ENCODE assay signal across 16 cellular contexts in the genomic region with DNA sequence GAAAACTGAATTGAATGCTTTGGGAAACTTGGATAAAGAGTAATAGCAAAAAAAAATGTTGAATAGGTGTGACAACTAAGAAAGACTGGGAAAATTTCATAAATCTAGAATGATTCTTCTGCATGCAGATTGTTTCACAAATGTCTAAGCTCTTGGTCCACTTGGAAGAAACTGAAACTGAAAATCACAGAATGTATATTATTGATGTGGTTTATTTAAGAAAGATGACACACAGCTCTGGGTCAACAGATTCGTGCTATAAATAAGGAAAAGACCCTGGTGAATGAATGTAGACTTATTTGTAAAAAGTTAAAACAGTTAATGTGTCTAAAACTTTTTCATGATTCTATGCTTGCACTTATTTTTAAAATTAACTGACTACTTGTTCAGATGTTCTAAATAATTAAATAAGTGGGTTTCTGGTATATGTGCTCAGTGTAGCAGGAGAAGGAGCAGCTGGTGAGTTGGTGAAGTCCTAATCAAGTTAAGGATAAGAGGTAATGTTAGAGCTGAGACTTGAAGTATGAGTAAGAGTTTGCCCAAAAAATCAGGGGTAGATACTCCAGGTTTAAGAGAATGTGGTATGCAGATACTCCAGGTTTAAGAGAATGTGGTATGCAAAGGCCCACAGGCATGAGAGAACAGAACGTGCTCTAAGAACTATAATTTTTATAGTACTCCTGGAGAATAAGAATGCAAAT. TPM values are rescaled to one million over a fixed set of nuclear protein-coding genes. Genes with fewer than 3 reads are reported as not detected.
DNase-seq lines count a peak whose midpoint lies in the region; ATAC-seq and TF ChIP-seq lines count a peak whose summit lies in the region.
"Had no signal": no experiment of that assay in that cellular context is flagged by ENCODE, and none has a peak within 500 bp of the region (broad histone marks: within the 10 kb centered on the region; RNA-seq: fewer than 3 reads in every experiment).

No MANE protein-coding gene starts in this region.

- no peak for TF ChIP-seq POLR2A in thyroid gland (IDR thresholded peaks at IDR 0.05)

- H3K4me1 Mint-ChIP-seq in chondrocyte (ENCODE audit: low read depth): peaks cover 22% of the 10 kb centered on the region
- H3K4me1 Mint-ChIP-seq in neural progenitor cell: peaks cover 5% of the 10 kb centered on the region

- H3K36me3 Mint-ChIP-seq in chondrocyte (ENCODE audit: low read depth) (peaks cover 2% of the 10 kb centered on the region), neural progenitor cell (peaks cover 16% of the 10 kb centered on the region)

- H3K9ac ChIP-seq in neural progenitor cell: no peak overlapping the region

- H3K9me3 ChIP-seq in cardiac muscle cell (ENCODE audit: low read depth) (no peaks in the 10 kb centered on the region), thyroid gland (no peaks in the 10 kb centered on the region), neural progenitor cell (ENCODE audit: low read depth) (no peaks in the 10 kb centered on the region), WERI-Rb-1 (ENCODE audit: severe bottlenecking) (no peaks in the 10 kb centered on the region)
- H3K9me3 ChIP-seq: body of pancreas, heart right ventricle, lower lobe of right lung, pancreas had no signal

- H4K20me1 ChIP-seq in neural progenitor cell (ENCODE audit: low read depth): no peaks in the 10 kb centered on the region

- H3K4me3 ChIP-seq in cardiac muscle cell (no peak overlapping the region), thyroid gland (replicated peaks in 1 of 3) (no peak overlapping the region), neural progenitor cell (no peak overlapping the region), WERI-Rb-1 (ENCODE audit: low read depth, low read length) (no peak overlapping the region)
- H3K4me3 ChIP-seq: body of pancreas, heart right ventricle, lower lobe of right lung, pancreas had no signal

- TF ChIP-seq CTCF in cardiac muscle cell (IDR thresholded peaks at IDR 0.05; ENCODE audit: low read depth, low read length) (no peak), chondrocyte (IDR thresholded peaks at IDR 0.05) (no peak), thyroid gland (IDR thresholded peaks at IDR 0.05) (no peak), neural progenitor cell (IDR thresholded peaks at IDR 0.05) (no peak), WERI-Rb-1 (IDR thresholded peaks at IDR 0.05; ENCODE audit: low read depth, low read length) (no peak)

- H3K27me3 Mint-ChIP-seq in chondrocyte (ENCODE audit: low read depth) (no peaks in the 10 kb centered on the region), neural progenitor cell (ENCODE audit: insufficient read depth, low read depth) (peaks cover 5% of the 10 kb centered on the region)

- H3K36me3 ChIP-seq in cardiac muscle cell: peaks cover 16% of the 10 kb centered on the region
- no peaks in the 10 kb centered on the region for H3K36me3 ChIP-seq in thyroid gland
- H3K36me3 ChIP-seq in neural progenitor cell: peaks cover 11% of the 10 kb centered on the region
- peaks cover 29% of the 10 kb centered on the region for H3K36me3 ChIP-seq in WERI-Rb-1

- peaks cover 69% of the 10 kb centered on the region for H3K79me2 ChIP-seq in neural progenitor cell (ENCODE audit: low read depth)

- H3K4me1 ChIP-seq in cardiac muscle cell (ENCODE audit: low read depth): peaks cover 26% of the 10 kb centered on the region
- peaks cover 6 to 21% of the 10 kb centered on the region in 2 donors for H3K4me1 ChIP-seq in thyroid gland
- peaks cover 9% of the 10 kb centered on the region for H3K4me1 ChIP-seq in neural progenitor cell

- peak overlapping the region; percentile 12 for H3K27ac ChIP-seq in cardiac muscle cell
- H3K27ac ChIP-seq in thyroid gland: no peak overlapping the region
- no peak overlapping the region for H3K27ac ChIP-seq in neural progenitor cell
- H3K27ac ChIP-seq in WERI-Rb-1: no peak overlapping the region
- H3K27ac ChIP-seq: heart right ventricle, lower lobe of right lung, pancreas, VCaP had no signal

- DNase-seq in cardiac muscle cell (ENCODE audit: low read depth in 1 of 2, low spot score in 1 of 2) (no peak), left ventricle myocardium superior (no peak), chondrocyte (ENCODE audit: low spot score) (no peak), thyroid gland (no peak), neural progenitor cell (ENCODE audit: low spot score) (no peak), WERI-Rb-1 (no peak), NCI-H82 treated with DMSO at 0.1 percent for 48 hours (lab: John Stamatoyannopoulos, UW; ENCODE audit: unreplicated experiment) (no peak)
- DNase-seq: activated T-cell treated with anti-CD3 and anti-CD28 coated beads, Interleukin-2, amount 50 U/mL, for 4 hours; body of pancreas; heart right ventricle; lower lobe of right lung; NCI-H1417 treated with DMSO at 0.1 percent for 48 hours; NCI-H524; pancreas had no signal

- H3K9me3 Mint-ChIP-seq in chondrocyte (ENCODE audit: low read depth) (no peaks in the 10 kb centered on the region), neural progenitor cell (no peaks in the 10 kb centered on the region)
- H3K9me3 Mint-ChIP-seq: activated T-cell treated with anti-CD3 and anti-CD28 coated beads, Interleukin-2, amount 50 U/mL, for 4 hours had no signal

- H3K27me3 ChIP-seq in cardiac muscle cell: no peaks in the 10 kb centered on the region
- H3K27me3 ChIP-seq in thyroid gland: no peaks in the 10 kb centered on the region
- no peaks in the 10 kb centered on the region for H3K27me3 ChIP-seq in neural progenitor cell
- no peaks in the 10 kb centered on the region for H3K27me3 ChIP-seq in WERI-Rb-1 (ENCODE audit: insufficient read depth, low read depth, severe bottlenecking)
- H3K27me3 ChIP-seq: body of pancreas, heart right ventricle, pancreas had no signal

- H3K4me3 Mint-ChIP-seq in chondrocyte (ENCODE audit: unreplicated experiment): no peak overlapping the region
- H3K4me3 Mint-ChIP-seq in neural progenitor cell: no peak overlapping the region
- H3K4me3 Mint-ChIP-seq: activated T-cell treated with anti-CD3 and anti-CD28 coated beads, Interleukin-2, amount 50 U/mL, for 4 hours had no signal

- no peak overlapping the region for H2AFZ ChIP-seq in neural progenitor cell (replicated peaks)

- 83 to 88% methylated on average over 2 of the region's 2 CpGs for WGBS in thyroid gland, 2 donors

- no peak overlapping the region for H3K4me2 ChIP-seq in neural progenitor cell

- no peak for ATAC-seq in left ventricle myocardium superior
- peak; percentile 56 for ATAC-seq in HG03139 (IDR thresholded peaks at IDR 0.05; ENCODE audit: unreplicated experiment)
- ATAC-seq: activated T-cell treated with anti-CD3 and anti-CD28 coated beads, Interleukin-2, amount 50 U/mL, for 4 hours; body of pancreas; heart right ventricle had no signal

- intact Hi-C loops in left ventricle myocardium superior (cut with micrococcal nuclease) (loop anchor here (10.0 kb wide), 1 partner anchor 171 kb away; no protein-coding TSS in a partner anchor), thyroid gland (cut with DNase I) (loop anchor here (10.0 kb wide), 1 partner anchor 171 kb away; no protein-coding TSS in a partner anchor)

- no peaks in the 10 kb centered on the region for H3F3A ChIP-seq in neural progenitor cell (ENCODE audit: low read depth)

- peak overlapping the region; percentile 5 for H3K27ac Mint-ChIP-seq in chondrocyte (ENCODE audit: unreplicated experiment)
- H3K27ac Mint-ChIP-seq in neural progenitor cell: no peak overlapping the region

RNA-seq across cellular contexts. Expression of gene UGP2, which starts 24.5 kb away (rescaled TPM):
- total RNA-seq in cardiac muscle cell (183 and 199 TPM in 2 replicates), left ventricle myocardium superior (368 TPM), chondrocyte (99.5 to 112 TPM (median 105 TPM) in 3 replicates), thyroid gland (100 to 1,000 TPM; 120 to 140 (median 133) TPM), neural progenitor cell (ENCODE audit: low replicate concordance) (78.6 and 126 TPM in 2 replicates)
- 327 and 344 TPM in 2 replicates for polyA plus RNA-seq in cardiac muscle cell
